In genomic region chr2:85793584-85793983, GRCh38 we compare ENCODE assay signal across 28 cellular contexts. TPM values are rescaled to one million over a fixed set of nuclear protein-coding genes. Genes with fewer than 3 reads are reported as not detected.
DNase-seq lines count a peak whose midpoint lies in the region; ATAC-seq and TF ChIP-seq lines count a peak whose summit lies in the region.
"Had no signal": no experiment of that assay in that cellular context is flagged by ENCODE, and none has a peak within 500 bp of the region (broad histone marks: within the 10 kb centered on the region; RNA-seq: fewer than 3 reads in every experiment).

No MANE protein-coding gene starts in this region.

- peak overlapping the region; percentile 39 to 97 (median 80) for H3K27ac Mint-ChIP-seq in brain
- H3K27ac Mint-ChIP-seq: activated CD4-positive, alpha-beta T cell treated with anti-CD3 and anti-CD28 coated beads, Interleukin-2, amount 10 ng/mL, durations not matched to agents 24 days and 14 days; activated T-helper 2 cell treated with anti-CD3 and anti-CD28 coated beads, Interferon-gamma antibody, Interleukin-2, Interleukin-4, amounts not matched to agents 10 μg/mL and 5 μg/mL and 100 μg/mL, durations not matched to agents 14 hours and 24 hours and 36 hours; natural killer cell treated with Interleukin-12 subunit alpha and Interleukin-12 subunit beta and Interleukin-15 and Interleukin-18, amount 100 ng/mL, for 72 hours; stimulated activated naive B cell treated with anti-CD40 and anti-IgM and Interleukin-4, amounts not matched to agents 10 μg/mL and 1 μg/mL and 100 μg/mL, for 72 hours had no signal

- POLR2A ChIA-PET in Panc1 (lab: Charles Lee): interaction anchor here (0.5 kb wide), 1 partner anchor 51 kb away, joined by 4 read pairs; no protein-coding TSS in a partner anchor

- CTCF ChIA-PET in Panc1 (lab: Charles Lee): no interaction called here

- H3K4me1 Mint-ChIP-seq in brain: peaks cover 90% of the 10 kb centered on the region
- H3K4me1 Mint-ChIP-seq: activated CD4-positive, alpha-beta T cell treated with anti-CD3 and anti-CD28 coated beads, Interleukin-2, amount 10 ng/mL, durations not matched to agents 24 days and 14 days; stimulated activated naive B cell treated with anti-CD40 and anti-IgM and Interleukin-4, amounts not matched to agents 10 μg/mL and 1 μg/mL and 100 μg/mL, for 72 hours had no signal

- intact Hi-C loops in Panc1 (cut with micrococcal nuclease; ENCODE audit: unreplicated experiment): no loop called here

- peaks cover 17% of the 10 kb centered on the region for H3K4me1 ChIP-seq in Panc1 (ENCODE audit: control insufficient read depth, insufficient read depth, low read length)

- H3K4me3 Mint-ChIP-seq in brain: peak overlapping the region in 1 of 5 experiments; percentile 21
- H3K4me3 Mint-ChIP-seq: activated CD4-positive, alpha-beta T cell treated with anti-CD3 and anti-CD28 coated beads, Interleukin-2, amount 10 ng/mL, durations not matched to agents 24 days and 14 days; natural killer cell treated with Interleukin-12 subunit alpha and Interleukin-12 subunit beta and Interleukin-15 and Interleukin-18, amount 100 ng/mL, for 72 hours; stimulated activated naive B cell treated with anti-CD40 and anti-IgM and Interleukin-4, amounts not matched to agents 10 μg/mL and 1 μg/mL and 100 μg/mL, for 72 hours had no signal

- no peaks in the 10 kb centered on the region for H3K9me3 ChIP-seq in Panc1 (ENCODE audit: control insufficient read depth, insufficient read depth, low read depth, low read length)
- H3K9me3 ChIP-seq: heart right ventricle, MG63, suprapubic skin had no signal

- peak overlapping the region; percentile 19; the same call in 1 of the 2 replicates for H3K27ac ChIP-seq in Panc1 (ENCODE audit: low read length)
- H3K27ac ChIP-seq in layer of hippocampus (ENCODE audit: low read depth, low read length): peak overlapping the region; percentile 92
- H3K27ac ChIP-seq in temporal lobe (ENCODE audit: low read depth, low read length): peak overlapping the region; percentile 94
- H3K27ac ChIP-seq: KMS-11, VCaP had no signal

- H3K36me3 Mint-ChIP-seq in brain: no peaks in the 10 kb centered on the region
- H3K36me3 Mint-ChIP-seq: natural killer cell treated with Interleukin-12 subunit alpha and Interleukin-12 subunit beta and Interleukin-15 and Interleukin-18, amount 100 ng/mL, for 72 hours; stimulated activated naive B cell treated with anti-CD40 and anti-IgM and Interleukin-4, amounts not matched to agents 10 μg/mL and 1 μg/mL and 100 μg/mL, for 72 hours had no signal

- DNase-seq in Panc1 (ENCODE audit: low read depth, low spot score) (no peak), NCI-H1048 (lab: John Stamatoyannopoulos, UW) (no peak), DMS 273 (lab: John Stamatoyannopoulos, UW; ENCODE audit: unreplicated experiment) (no peak)
- DNase-seq: activated CD4-positive, alpha-beta T cell treated with anti-CD3 and anti-CD28 coated beads, Interleukin-2, amount 10 ng/mL, durations not matched to agents 24 days and 14 days; activated CD8-positive, alpha-beta memory T cell treated with anti-CD3 and anti-CD28 coated beads for 24 hours; activated naive CD4-positive, alpha-beta T cell treated with anti-CD3 and anti-CD28 coated beads, Interleukin-2, amount 50 U/mL, for 16 hours; activated T-cell treated with anti-CD3 and anti-CD28 coated beads for 4 hours; EL; heart right ventricle; MG63; NCI-H1417; NCI-H2081; NCI-H526; SIG-M5; stimulated activated naive B cell treated with anti-CD40 and anti-IgM and Interleukin-4, amounts not matched to agents 10 μg/mL and 1 μg/mL and 100 μg/mL, for 72 hours; SW 1271; T-helper 9 cell had no signal

- H3K27me3 ChIP-seq in Panc1 (ENCODE audit: control insufficient read depth, insufficient read depth, low read length) (no peaks in the 10 kb centered on the region), layer of hippocampus (ENCODE audit: control insufficient read depth, insufficient read depth, low read length) (no peaks in the 10 kb centered on the region)
- H3K27me3 ChIP-seq: heart right ventricle, MG63, suprapubic skin had no signal

- peaks cover 3% of the 10 kb centered on the region for H3K27me3 Mint-ChIP-seq in brain

- no TSS peak for BruUV-seq in Panc1 (replicated peaks; lab: Mats Ljungman, UMichigan)

- H3K4me3 ChIP-seq in Panc1 (ENCODE audit: low read depth in 2 of 2, low read length in 2 of 2): no peak overlapping the region
- H3K4me3 ChIP-seq: heart right ventricle, MG63, skin epidermis, suprapubic skin had no signal

- ATAC-seq in Panc1 (no peak), HG03135 (IDR thresholded peaks at IDR 0.05; ENCODE audit: unreplicated experiment) (no peak), GM21576 (IDR thresholded peaks at IDR 0.05; ENCODE audit: unreplicated experiment) (no peak)
- ATAC-seq: heart right ventricle; natural killer cell treated with Interleukin-12 subunit alpha and Interleukin-12 subunit beta and Interleukin-15 and Interleukin-18, amount 100 ng/mL, for 72 hours; stimulated activated naive B cell treated with anti-CD40 and anti-IgM and Interleukin-4, amounts not matched to agents 10 μg/mL and 1 μg/mL and 100 μg/mL, for 72 hours had no signal

- H3K9me3 Mint-ChIP-seq in brain: peaks cover 0 to 7% (median 0%) of the 10 kb centered on the region in 5 experiments
- H3K9me3 Mint-ChIP-seq: activated CD4-positive, alpha-beta T cell treated with anti-CD3 and anti-CD28 coated beads, Interleukin-2, amount 10 ng/mL, durations not matched to agents 24 days and 14 days; activated T-helper 2 cell treated with anti-CD3 and anti-CD28 coated beads, Interferon-gamma antibody, Interleukin-2, Interleukin-4, amounts not matched to agents 10 μg/mL and 5 μg/mL and 100 μg/mL, durations not matched to agents 14 hours and 24 hours and 36 hours; natural killer cell treated with Interleukin-12 subunit alpha and Interleukin-12 subunit beta and Interleukin-15 and Interleukin-18, amount 100 ng/mL, for 72 hours; stimulated activated naive B cell treated with anti-CD40 and anti-IgM and Interleukin-4, amounts not matched to agents 10 μg/mL and 1 μg/mL and 100 μg/mL, for 72 hours had no signal

- in situ Hi-C loops in Panc1 (cut with HindIII; ENCODE audit: low pct_unique_long_range_greater_than_20kb, low sequenced_read_pairs): no loop called here

- TF ChIP-seq CTCF in Panc1 (IDR thresholded peaks at IDR 0.05): no peak
- TF ChIP-seq CTCF in brain (conservative IDR thresholded peaks at IDR 0.05): no peak

- H3K36me3 ChIP-seq in Panc1 (ENCODE audit: control insufficient read depth, insufficient read depth, low read length): no peaks in the 10 kb centered on the region
- H3K36me3 ChIP-seq: suprapubic skin had no signal

RNA-seq across cellular contexts. Expression of gene ATOH8, which starts 39.8 kb away (rescaled TPM):
- 3.8 TPM for total RNA-seq in Panc1 (2021; ENCODE audit: unreplicated experiment)
- polyA plus RNA-seq in Panc1 (2012; ENCODE audit: insufficient read length): 3.7 TPM
- polyA plus RNA-seq in brain (ENCODE audit: insufficient read depth, low read depth, low replicate concordance): 15.8 TPM
- total RNA-seq in temporal lobe: 1.7 TPM
- total RNA-seq: natural killer cell treated with Interleukin-12 subunit alpha and Interleukin-12 subunit beta and Interleukin-15 and Interleukin-18, amount 100 ng/mL, for 72 hours had no signal

Comparison
In these comparisons a context has a peak if more than half of its experiments do, and no peak if none do; other contexts are left out.
1. H3K27ac ChIP-seq: peak in every context shown above with its lines; median percentile 94 in temporal lobe; 92 in layer of hippocampus; 19 in Panc1.